24 cellular contexts compared by ENCODE assay signal in the genomic region with DNA sequence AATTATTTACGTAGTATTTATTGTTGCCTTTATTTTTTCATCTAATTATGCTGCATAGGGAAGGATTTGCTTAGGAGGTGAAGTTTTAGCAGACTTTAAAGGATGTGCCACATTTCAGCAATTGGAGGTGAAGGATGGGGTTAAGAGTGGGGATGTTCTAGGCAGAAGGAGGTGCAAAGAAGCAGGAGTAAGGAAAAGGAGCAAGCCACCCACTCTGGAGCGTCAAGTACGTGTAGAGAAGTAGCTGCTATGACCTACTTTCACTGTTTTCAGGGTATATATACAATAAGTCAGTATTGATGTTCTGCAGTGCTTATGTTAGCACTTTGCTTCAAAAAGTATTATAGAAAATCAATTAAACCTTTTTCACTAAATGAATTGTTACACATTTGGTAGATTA. TPM values are rescaled to one million over a fixed set of nuclear protein-coding genes. Genes with fewer than 3 reads are reported as not detected.
DNase-seq lines count a peak whose midpoint lies in the region; ATAC-seq, FAIRE-seq and TF ChIP-seq lines count a peak whose summit lies in the region.
"Had no signal": no experiment of that assay in that cellular context is flagged by ENCODE, and none has a peak within 500 bp of the region (broad histone marks: within the 10 kb centered on the region; RNA-seq: fewer than 3 reads in every experiment).

No MANE protein-coding gene starts in this region.

- H4K20me1 ChIP-seq in astrocyte (ENCODE audit: insufficient read depth, low read length), result peaks cover 75% of the 10 kb centered on the region
- H4K20me1 ChIP-seq: BLaER1 treated with 17β-estradiol and CSF1 and Interleukin-3, amounts not matched to agents 10 nM and 100 nM had no signal

- H3K27me3 Mint-ChIP-seq in T-helper 17 cell (no peaks in the 10 kb centered on the region), astrocyte (ENCODE audit: low read depth, unreplicated experiment) (no peaks in the 10 kb centered on the region), endothelial cell (ENCODE audit: unreplicated experiment) (peaks cover 1% of the 10 kb centered on the region)
- no peaks in the 10 kb centered on the region for H3K27me3 Mint-ChIP-seq in naive thymus-derived CD8-positive, alpha-beta T cell
- H3K27me3 Mint-ChIP-seq: B cell; CD4-positive, alpha-beta T cell had no signal

- H3K27me3 ChIP-seq in astrocyte (ENCODE audit: insufficient read depth, low read length), result no peaks in the 10 kb centered on the region
- H3K27me3 ChIP-seq: BLaER1 treated with 17β-estradiol and CSF1 and Interleukin-3, amounts not matched to agents 10 nM and 100 nM had no signal

- no peak overlapping the region for H3K9ac ChIP-seq in astrocyte (ENCODE audit: low read length)
- H3K9ac ChIP-seq: BLaER1 treated with 17β-estradiol and CSF1 and Interleukin-3, amounts not matched to agents 10 nM and 100 nM had no signal

- peaks cover 17% of the 10 kb centered on the region for H3K36me3 Mint-ChIP-seq in T-helper 17 cell (ENCODE audit: low read depth)
- H3K36me3 Mint-ChIP-seq in astrocyte (ENCODE audit: low read depth, unreplicated experiment), result peaks cover 21% of the 10 kb centered on the region
- H3K36me3 Mint-ChIP-seq in endothelial cell (ENCODE audit: low read depth, unreplicated experiment), result peaks cover 21% of the 10 kb centered on the region
- H3K36me3 Mint-ChIP-seq in naive thymus-derived CD8-positive, alpha-beta T cell, result peaks cover 5 to 26% (median 21%) of the 10 kb centered on the region in 3 donors

- no peak overlapping the region for H3K27ac ChIP-seq in astrocyte (ENCODE audit: low read depth, low read length)
- H3K27ac ChIP-seq: A549; BLaER1 treated with 17β-estradiol and CSF1 and Interleukin-3, amounts not matched to agents 10 nM and 100 nM; C4-2B had no signal

- H3K36me3 ChIP-seq in astrocyte (ENCODE audit: insufficient read depth, low read length), result peaks cover 29% of the 10 kb centered on the region

- ATAC-seq in T-helper 17 cell, result no peak
- no peak for ATAC-seq in naive thymus-derived CD8-positive, alpha-beta T cell
- ATAC-seq: A549; CD8-positive, alpha-beta T cell had no signal

- H3K4me3 Mint-ChIP-seq in T-helper 17 cell (no peak overlapping the region), astrocyte (ENCODE audit: unreplicated experiment) (peak overlapping the region; percentile 66), endothelial cell (ENCODE audit: unreplicated experiment) (no peak overlapping the region)
- H3K4me3 Mint-ChIP-seq in naive thymus-derived CD8-positive, alpha-beta T cell, result no peak overlapping the region
- H3K4me3 Mint-ChIP-seq: B cell; CD4-positive, alpha-beta T cell; CD8-positive, alpha-beta T cell had no signal

- H3K4me1 Mint-ChIP-seq in T-helper 17 cell (peaks cover 7% of the 10 kb centered on the region), astrocyte (ENCODE audit: low read depth, unreplicated experiment) (peaks cover 25% of the 10 kb centered on the region), endothelial cell (ENCODE audit: unreplicated experiment) (peaks cover 12% of the 10 kb centered on the region)
- peaks cover 0 to 2% (median 0%) of the 10 kb centered on the region in 4 donors for H3K4me1 Mint-ChIP-seq in naive thymus-derived CD8-positive, alpha-beta T cell
- H3K4me1 Mint-ChIP-seq: B cell had no signal

- no peak for TF ChIP-seq CTCF in astrocyte (IDR thresholded peaks at IDR 0.05; ENCODE audit: insufficient read depth, low read depth, low read length)
- no peak for TF ChIP-seq CTCF in endothelial cell (IDR thresholded peaks at IDR 0.05; ENCODE audit: unreplicated experiment)

- H3K9me3 Mint-ChIP-seq in astrocyte (ENCODE audit: unreplicated experiment) (no peaks in the 10 kb centered on the region), endothelial cell (ENCODE audit: unreplicated experiment) (no peaks in the 10 kb centered on the region)
- H3K9me3 Mint-ChIP-seq in naive thymus-derived CD8-positive, alpha-beta T cell, result no peaks in the 10 kb centered on the region
- H3K9me3 Mint-ChIP-seq: CD4-positive, alpha-beta T cell; CD8-positive, alpha-beta T cell had no signal

- DNase-seq in T-helper 17 cell (no peak), astrocyte (ENCODE audit: low read depth) (no peak), putamen (ENCODE audit: low spot score) (peak; percentile 42), endothelial cell (ENCODE audit: low spot score) (no peak), hippocampal formation (lab: John Stamatoyannopoulos, UW) (no peak)
- no peak for DNase-seq in naive thymus-derived CD8-positive, alpha-beta T cell
- DNase-seq: 8988T; AML-193; Caco-2; CD4-positive, alpha-beta T cell; CD8-positive, alpha-beta T cell; DMS 273 treated with DMSO at 0.1 percent for 48 hours; DMS153; DMS53; DMS79; DND-41; EL; GDM1 had no signal

- H3K27ac Mint-ChIP-seq in T-helper 17 cell (peak overlapping the region; percentile 1), astrocyte (ENCODE audit: unreplicated experiment) (peak overlapping the region; percentile 42), endothelial cell (ENCODE audit: unreplicated experiment) (no peak overlapping the region)
- H3K27ac Mint-ChIP-seq in naive thymus-derived CD8-positive, alpha-beta T cell, result peak overlapping the region in 1 of 10 donors; percentile 3
- H3K27ac Mint-ChIP-seq: B cell; CD4-positive, alpha-beta T cell; CD8-positive, alpha-beta T cell had no signal

- peaks cover 86% of the 10 kb centered on the region for H3K79me2 ChIP-seq in astrocyte (ENCODE audit: insufficient read depth, low read length)

- no peak overlapping the region for H3K4me3 ChIP-seq in astrocyte (ENCODE audit: insufficient read depth, low read depth, low read length)
- H3K4me3 ChIP-seq: A549; BLaER1 treated with 17β-estradiol and CSF1 and Interleukin-3, amounts not matched to agents 10 nM and 100 nM had no signal

- H3K9me3 ChIP-seq in T-helper 17 cell (ENCODE audit: control insufficient read depth, low read length, poor library complexity, severe bottlenecking), result no peaks in the 10 kb centered on the region
- H3K9me3 ChIP-seq in astrocyte (ENCODE audit: insufficient read depth, low read depth, low read length), result no peaks in the 10 kb centered on the region
- H3K9me3 ChIP-seq: A549; BLaER1 treated with 17β-estradiol and CSF1 and Interleukin-3, amounts not matched to agents 10 nM and 100 nM; Caco-2 had no signal

- no peak overlapping the region for H2AFZ ChIP-seq in astrocyte (ENCODE audit: low read depth, low read length)

- no peak for FAIRE-seq in astrocyte (lab: Jason Lieb, UNC)
- FAIRE-seq: A549, GM12891, GM19239 had no signal

- H3K4me1 ChIP-seq in astrocyte (ENCODE audit: insufficient read depth, low read length), result peaks cover 7% of the 10 kb centered on the region
- H3K4me1 ChIP-seq: A549, Caco-2 had no signal

- H3K4me2 ChIP-seq in astrocyte (ENCODE audit: low read length), result no peak overlapping the region
- H3K4me2 ChIP-seq: A549; BLaER1 treated with 17β-estradiol and CSF1 and Interleukin-3, amounts not matched to agents 10 nM and 100 nM had no signal

- POLR2A ChIA-PET in naive thymus-derived CD8-positive, alpha-beta T cell (lab: Charles Lee), result no interaction called here

RNA-seq across cellular contexts. Expression of a gene that starts 34.4 kb away (rescaled TPM):
- total RNA-seq in T-helper 17 cell (1 to 10 TPM; 4.7 to 9.3 TPM), astrocyte (661 and 779 TPM in 2 replicates), endothelial cell (ENCODE audit: unreplicated experiment) (154 TPM)
- total RNA-seq in naive thymus-derived CD8-positive, alpha-beta T cell, result 1 to 10 TPM; 5.0 to 8.1 TPM
- under 1 TPM; 0.25 to 0.66 (median 0.35) TPM for polyA plus RNA-seq in naive thymus-derived CD8-positive, alpha-beta T cell

Comparison
In these comparisons a context has a peak if more than half of its experiments do, and no peak if none do; other contexts are left out.
1. RNA of a gene that starts 34.4 kb away (total RNA-seq): 661 to 779 TPM in astrocyte and 154 TPM in endothelial cell (single experiment); 4.7 to 9.3 TPM in T-helper 17 cell and 5.0 to 8.1 TPM in naive thymus-derived CD8-positive, alpha-beta T cell; every median in the first group is over 10 times any median in the second.